In the genomic region with DNA sequence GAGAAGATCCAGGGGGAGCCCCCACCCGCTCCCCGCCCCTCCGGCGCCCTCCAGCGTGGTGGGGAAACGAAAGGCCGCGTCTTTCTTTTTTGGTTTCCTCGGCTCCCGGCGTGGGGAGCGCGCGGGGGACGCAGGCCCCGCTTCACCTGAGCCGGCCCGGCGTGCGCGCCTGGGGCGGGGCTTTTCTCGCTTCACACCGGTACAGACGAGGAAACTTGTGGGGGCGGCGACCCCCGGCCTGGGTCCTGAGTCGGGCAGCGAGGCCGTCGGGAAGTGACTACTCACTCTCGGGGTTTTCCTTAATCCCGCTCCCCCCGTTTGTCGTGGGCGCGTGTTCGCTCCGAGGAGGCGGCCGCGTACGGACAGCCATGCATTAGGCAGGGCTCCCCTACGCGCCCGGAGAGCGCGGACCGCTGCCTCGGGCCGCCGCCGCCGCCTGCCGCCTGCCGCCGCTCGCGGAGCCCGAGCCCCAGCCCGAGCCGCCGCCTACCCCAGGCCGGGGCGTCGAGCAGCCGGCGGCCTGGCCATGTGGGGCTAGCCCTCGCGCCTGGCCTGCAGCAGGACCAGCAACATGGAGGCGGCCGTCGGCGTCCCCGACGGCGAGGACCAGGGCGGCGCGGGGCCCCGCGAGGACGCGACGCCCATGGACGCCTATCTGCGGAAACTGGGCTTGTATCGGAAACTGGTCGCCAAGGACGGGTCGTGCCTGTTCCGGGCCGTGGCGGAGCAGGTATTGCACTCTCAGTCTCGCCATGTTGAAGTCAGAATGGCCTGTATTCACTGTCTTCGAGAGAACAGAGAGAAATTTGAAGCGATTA, we compare ENCODE assay signal across 8 cellular contexts. TPM values are rescaled to one million over a fixed set of nuclear protein-coding genes. Genes with fewer than 3 reads are reported as not detected.
DNase-seq lines count a peak whose midpoint lies in the region; ATAC-seq, FAIRE-seq and TF ChIP-seq lines count a peak whose summit lies in the region.
"Not testable (repeated sequence)": the region's sequence is repeated elsewhere in the genome, so short reads cannot be mapped to it uniquely, and the experiment has no call there.

No MANE protein-coding gene starts in this region.

- H3K4me1 Mint-ChIP-seq in CD14-positive monocyte (peaks cover 33% of the 10 kb centered on the region), T-cell (peaks cover 62 to 73% (median 70%) of the 10 kb centered on the region in 3 donors)
- H3K4me1 Mint-ChIP-seq in astrocyte (ENCODE audit: low read depth, unreplicated experiment), result not testable (repeated sequence)
- peaks cover 40 to 45% of the 10 kb centered on the region in 2 donors for H3K4me1 Mint-ChIP-seq in natural killer cell treated with Interleukin-12 subunit alpha and Interleukin-12 subunit beta and Interleukin-15 and Interleukin-18, amount 100 ng/mL, for 72 hours (ENCODE audit: low read depth in 2 of 2)

- H3K36me3 Mint-ChIP-seq in CD14-positive monocyte (peaks cover 30 to 45% of the 10 kb centered on the region in 2 donors), T-cell (peaks cover 62% of the 10 kb centered on the region), astrocyte (ENCODE audit: low read depth, unreplicated experiment) (peaks cover 15% of the 10 kb centered on the region)
- H3K36me3 Mint-ChIP-seq in natural killer cell treated with Interleukin-12 subunit alpha and Interleukin-12 subunit beta and Interleukin-15 and Interleukin-18, amount 100 ng/mL, for 72 hours, result peaks cover 22% of the 10 kb centered on the region

- not testable (repeated sequence) for H3K9me3 Mint-ChIP-seq in CD14-positive monocyte; T-cell; astrocyte (ENCODE audit: unreplicated experiment); natural killer cell treated with Interleukin-12 subunit alpha and Interleukin-12 subunit beta and Interleukin-15 and Interleukin-18, amount 100 ng/mL, for 72 hours

- not testable (repeated sequence) for H3K27me3 Mint-ChIP-seq in CD14-positive monocyte (ENCODE audit: low read depth in 3 of 3); T-cell; astrocyte (ENCODE audit: low read depth, unreplicated experiment); natural killer cell treated with Interleukin-12 subunit alpha and Interleukin-12 subunit beta and Interleukin-15 and Interleukin-18, amount 100 ng/mL, for 72 hours

- not testable (repeated sequence) for FAIRE-seq in astrocyte (lab: Jason Lieb, UNC)

- TF ChIP-seq CTCF in CD14-positive monocyte (IDR thresholded peaks at IDR 0.05); GM20000 (IDR thresholded peaks at IDR 0.05; ENCODE audit: extremely low read depth, missing control alignments); astrocyte (IDR thresholded peaks at IDR 0.05; ENCODE audit: insufficient read depth, low read depth, low read length); foreskin keratinocyte (conservative IDR thresholded peaks at IDR 0.05): not testable (repeated sequence)

- CTCF ChIA-PET in T-cell (lab: Charles Lee), result not testable (repeated sequence)

- not testable (repeated sequence) for H3K9me3 ChIP-seq in astrocyte (ENCODE audit: insufficient read depth, low read depth, low read length)

- not testable (repeated sequence) for H2AFZ ChIP-seq in astrocyte (ENCODE audit: low read depth, low read length)

- H3K36me3 ChIP-seq in astrocyte (ENCODE audit: insufficient read depth, low read length), result not testable (repeated sequence)

- not testable (repeated sequence) for H3K4me3 ChIP-seq in astrocyte (ENCODE audit: insufficient read depth, low read depth, low read length)

- H3K27ac ChIP-seq in astrocyte (ENCODE audit: low read depth, low read length); foreskin keratinocyte: not testable (repeated sequence)

- not testable (repeated sequence) for H3K27me3 ChIP-seq in astrocyte (ENCODE audit: insufficient read depth, low read length)
- peaks cover 12% of the 10 kb centered on the region for H3K27me3 ChIP-seq in foreskin keratinocyte

- POLR2A ChIA-PET in T-cell (lab: Charles Lee), result not testable (repeated sequence)

- H3K4me3 Mint-ChIP-seq in CD14-positive monocyte, result peak overlapping the region; percentile 68 to 77
- peak overlapping the region; percentile 70 to 76 (median 76) for H3K4me3 Mint-ChIP-seq in T-cell
- not testable (repeated sequence) for H3K4me3 Mint-ChIP-seq in astrocyte (ENCODE audit: unreplicated experiment)
- H3K4me3 Mint-ChIP-seq in natural killer cell treated with Interleukin-12 subunit alpha and Interleukin-12 subunit beta and Interleukin-15 and Interleukin-18, amount 100 ng/mL, for 72 hours, result peak overlapping the region; percentile 82

- H3K4me1 ChIP-seq in astrocyte (ENCODE audit: insufficient read depth, low read length); foreskin keratinocyte: not testable (repeated sequence)

- intact Hi-C loops in CD14-positive monocyte (cut with micrococcal nuclease), result not testable (repeated sequence)

- H4K20me1 ChIP-seq in astrocyte (ENCODE audit: insufficient read depth, low read length), result peaks cover 21% of the 10 kb centered on the region

- not testable (repeated sequence) for H3K27ac Mint-ChIP-seq in CD14-positive monocyte; T-cell; astrocyte (ENCODE audit: unreplicated experiment)
- peak overlapping the region; percentile 18 to 62 for H3K27ac Mint-ChIP-seq in natural killer cell treated with Interleukin-12 subunit alpha and Interleukin-12 subunit beta and Interleukin-15 and Interleukin-18, amount 100 ng/mL, for 72 hours

- H3K9ac ChIP-seq in astrocyte (ENCODE audit: low read length), result not testable (repeated sequence)

- H3K79me2 ChIP-seq in astrocyte (ENCODE audit: insufficient read depth, low read length), result not testable (repeated sequence)

- not testable (repeated sequence) for DNase-seq in CD14-positive monocyte (ENCODE audit: low spot score); astrocyte (ENCODE audit: low read depth); natural killer cell treated with Interleukin-12 subunit alpha and Interleukin-12 subunit beta and Interleukin-15 and Interleukin-18, amount 100 ng/mL, for 72 hours (ENCODE audit: low spot score)
- peak; percentile 66 for DNase-seq in GM20000 (ENCODE audit: low spot score)
- peak in 26 of 34 experiments; percentile 2 to 30 (median 12) for DNase-seq in T-cell
- DNase-seq in activated T-cell treated with anti-CD3 and anti-CD28 coated beads for 4 hours, result peak; percentile 29
- peak in 1 of 2 donors; percentile 4 for DNase-seq in foreskin keratinocyte
- DNase-seq in stimulated activated CD8-positive, alpha-beta memory T cell treated with anti-CD3 and anti-CD28 coated beads, Interleukin-15, amount 100 ng/mL, for 48 hours (ENCODE audit: low read depth in 2 of 2), result peak; percentile 8 to 15

- H3K4me2 ChIP-seq in astrocyte (ENCODE audit: low read length), result peak overlapping the region; percentile 30

- ATAC-seq in T-cell (replicated peaks in 1 of 4) (peak; percentile 60 to 75 (median 67)), foreskin keratinocyte (peak; percentile 78)
- ATAC-seq in natural killer cell treated with Interleukin-12 subunit alpha and Interleukin-12 subunit beta and Interleukin-15 and Interleukin-18, amount 100 ng/mL, for 72 hours, result peak; percentile 78 to 82

RNA-seq across cellular contexts. Expression of a gene that starts 34.3 kb away (rescaled TPM):
- polyA plus RNA-seq in CD14-positive monocyte (1 to 10 TPM; 3.2 to 6.2 TPM), foreskin keratinocyte (1.7 and 1.9 TPM in 2 replicates)
- total RNA-seq in T-cell (10 to 100 TPM; 24.9 to 30.2 (median 26.3) TPM), astrocyte (10.4 and 11.8 TPM in 2 replicates), foreskin keratinocyte (5.6 and 5.7 TPM in 2 replicates)
- total RNA-seq in natural killer cell treated with Interleukin-12 subunit alpha and Interleukin-12 subunit beta and Interleukin-15 and Interleukin-18, amount 100 ng/mL, for 72 hours, result 10 to 100 TPM; 17.7 to 19.8 TPM
